ENCODE assay signal across 1 cellular context in genomic region chr18:72848534-72849237, GRCh38.
TF ChIP-seq lines count a peak whose summit lies in the region.

No MANE protein-coding gene starts in this region.

TF ChIP-seq in HepG2, 621 proteins besides CTCF, POLR2A, EP300 and RAD21:
- TF ChIP-seq ZNF383 (CRISPR knock-in tag; IDR thresholded peaks at IDR 0.05; ENCODE audit: borderline replicate concordance): no peak
- no peak for TF ChIP-seq RNF2 (conservative IDR thresholded peaks at IDR 0.05; ENCODE audit: low read depth)
- no peak for TF ChIP-seq ARID2 (CRISPR knock-in tag; IDR thresholded peaks at IDR 0.05; ENCODE audit: borderline replicate concordance)
- no peak for TF ChIP-seq TBP (CRISPR knock-in tag; IDR thresholded peaks at IDR 0.05)
- no peak for TF ChIP-seq RBFOX2 (IDR thresholded peaks at IDR 0.05; ENCODE audit: low read depth, low read length)
- TF ChIP-seq ZNF18 (CRISPR knock-in tag; IDR thresholded peaks at IDR 0.05; ENCODE audit: insufficient replicate concordance): no peak
- TF ChIP-seq REST (IDR thresholded peaks at IDR 0.05; ENCODE audit: borderline replicate concordance in 1 of 2, low read depth in 1 of 2, low read length in 2 of 2): no peak
- TF ChIP-seq ZNF562 (CRISPR knock-in tag; IDR thresholded peaks at IDR 0.05; ENCODE audit: borderline replicate concordance): no peak
- TF ChIP-seq ZNF850 (CRISPR knock-in tag; conservative IDR thresholded peaks at IDR 0.05): no peak
